In the genomic region with DNA sequence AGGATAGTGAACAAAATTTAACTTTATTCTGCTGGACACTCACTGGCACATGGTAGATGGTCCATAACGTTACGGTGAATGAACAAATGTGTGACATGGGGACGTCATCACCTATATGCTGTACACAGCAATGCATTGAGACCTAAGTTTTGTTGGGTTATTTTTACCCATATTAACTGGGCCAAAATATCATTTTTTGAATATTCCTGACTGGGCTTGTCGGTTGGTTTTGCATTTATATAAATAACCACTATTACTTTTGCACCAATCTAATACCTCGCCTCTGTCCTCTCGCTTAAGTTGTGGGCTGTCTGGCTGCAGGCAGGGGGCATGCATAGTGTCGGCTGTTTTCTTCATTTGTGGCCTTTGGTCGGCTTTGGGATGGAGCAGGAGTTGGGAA, we compare ENCODE assay signal across 19 cellular contexts.
"Had no signal": no experiment of that assay in that cellular context is flagged by ENCODE, and none has a peak within 500 bp of the region (broad histone marks: within the 10 kb centered on the region; RNA-seq: fewer than 3 reads in every experiment).

No MANE protein-coding gene starts in this region.

- H3K9me3 Mint-ChIP-seq: endodermal cell, nephron progenitor cell had no signal

- H3K4me1 Mint-ChIP-seq: endodermal cell had no signal

- ATAC-seq: foreskin keratinocyte; left lobe of liver; naive thymus-derived CD4-positive, alpha-beta T cell; stimulated activated naive CD8-positive, alpha-beta T cell treated with anti-CD3 and anti-CD28 coated beads, Interleukin-15, Interleukin-2, amounts not matched to agents 100 U/mL and 50 U/mL, for 24 hours had no signal

- H3K9me3 ChIP-seq: neutrophil, suprapubic skin, thyroid gland, upper lobe of left lung, uterus had no signal

- H3K4me3 Mint-ChIP-seq: endodermal cell; naive thymus-derived CD4-positive, alpha-beta T cell; nephron progenitor cell had no signal

- H3K27ac Mint-ChIP-seq: endodermal cell, nephron progenitor cell had no signal

- H3K4me3 ChIP-seq: coronary artery, suprapubic skin, thyroid gland, upper lobe of left lung, uterus had no signal

- H3K27ac ChIP-seq: coronary artery, foreskin keratinocyte, neutrophil, suprapubic skin, thyroid gland, upper lobe of left lung, uterus had no signal

- H3K4me1 ChIP-seq: foreskin keratinocyte, thyroid gland, upper lobe of left lung, uterus had no signal

- H3K36me3 ChIP-seq: neutrophil, suprapubic skin, thyroid gland, upper lobe of left lung, uterus had no signal

- DNase-seq: effector CD4-positive, alpha-beta T cell; endodermal cell; foreskin keratinocyte; hippocampal formation; mammary epithelial cell; naive thymus-derived CD4-positive, alpha-beta T cell; nephron progenitor cell; posterior cingulate gyrus; small intestine; stimulated activated CD4-positive, alpha-beta T cell treated with anti-CD3 and anti-CD28 coated beads, Interleukin-12 subunit alpha, Interleukin-12 subunit beta, amount 100 ng/mL, for 4 hours; stimulated activated CD4-positive, alpha-beta T cell treated with anti-CD3 and anti-CD28 coated beads, Interleukin-2, amount 100 ng/mL, for 48 hours; stimulated activated naive CD8-positive, alpha-beta T cell treated with anti-CD3 and anti-CD28 coated beads, Interleukin-15, Interleukin-2, amounts not matched to agents 100 U/mL and 50 U/mL, for 24 hours; thyroid gland; upper lobe of left lung; uterus had no signal
